ENCODE assay signal across 9 cellular contexts in the genomic region with DNA sequence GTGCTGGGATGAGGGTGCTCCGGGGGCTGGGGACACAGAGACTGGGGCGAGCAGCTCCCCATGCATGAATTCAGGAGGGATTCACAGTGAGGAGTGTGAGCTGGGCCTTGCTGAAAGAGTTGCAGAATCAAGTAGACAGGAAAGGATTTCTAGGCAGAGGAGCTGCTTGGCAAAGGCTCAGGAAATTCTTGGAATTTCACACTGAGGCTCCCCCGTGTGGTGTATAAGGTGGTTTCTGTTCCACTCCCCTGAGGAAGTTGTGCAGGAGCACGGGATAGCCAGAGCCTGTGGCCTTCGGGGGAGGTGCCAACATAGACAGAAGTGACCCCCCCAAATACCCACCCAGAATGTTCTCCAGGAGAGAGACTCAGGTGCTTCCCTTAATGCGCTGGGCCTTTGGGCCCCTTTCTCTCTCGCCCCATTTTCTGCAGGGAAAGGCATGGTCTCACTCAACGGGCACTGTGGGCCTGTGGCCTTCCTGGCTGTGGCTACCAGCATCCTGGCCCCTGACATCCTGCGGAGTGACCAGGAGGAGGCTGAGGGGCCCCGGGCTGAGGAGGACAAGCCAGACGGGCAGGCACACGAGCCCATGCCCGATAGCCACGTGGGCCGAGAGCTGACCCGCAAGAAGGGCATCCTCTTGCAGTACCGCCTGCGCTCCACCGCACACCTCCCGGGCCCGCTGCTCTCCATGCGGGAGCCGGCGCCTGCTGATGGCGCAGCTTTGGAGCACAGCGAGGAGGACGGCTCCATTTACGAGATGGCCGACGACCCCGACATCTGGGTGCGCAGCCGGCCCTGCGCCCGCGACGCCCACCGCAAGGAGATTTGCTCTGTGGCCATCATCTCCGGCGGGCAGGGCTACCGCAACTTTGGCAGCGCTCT. TPM values are rescaled to one million over a fixed set of nuclear protein-coding genes. Genes with fewer than 3 reads are reported as not detected.
DNase-seq lines count a peak whose midpoint lies in the region; ATAC-seq and TF ChIP-seq lines count a peak whose summit lies in the region.
"Had no signal": no experiment of that assay in that cellular context is flagged by ENCODE, and none has a peak within 500 bp of the region (broad histone marks: within the 10 kb centered on the region; RNA-seq: fewer than 3 reads in every experiment).

No MANE protein-coding gene starts in this region.

- H3K36me3 Mint-ChIP-seq in osteocyte (ENCODE audit: unreplicated experiment) = peaks cover 10% of the 10 kb centered on the region

- H3K36me3 ChIP-seq in vagina = peaks cover 0 to 8% of the 10 kb centered on the region in 2 donors

- ATAC-seq in foreskin keratinocyte (peak; percentile 43), GM18870 (IDR thresholded peaks at IDR 0.05; ENCODE audit: unreplicated experiment) (no peak)

- no peak overlapping the region for H3K4me3 Mint-ChIP-seq in osteocyte (ENCODE audit: unreplicated experiment)

- no peak overlapping the region for H3K4me3 ChIP-seq in vagina

- peak; percentile 64 for TF ChIP-seq CTCF in foreskin keratinocyte (conservative IDR thresholded peaks at IDR 0.05)
- peak; percentile 61 for TF ChIP-seq CTCF in osteocyte (IDR thresholded peaks at IDR 0.05)
- peak in 1 of 3 experiments; percentile 10 for TF ChIP-seq CTCF in vagina (IDR thresholded peaks at IDR 0.05)

- H3K27me3 ChIP-seq in foreskin keratinocyte (no peaks in the 10 kb centered on the region), vagina (no peaks in the 10 kb centered on the region)

- H3K4me1 Mint-ChIP-seq in osteocyte (ENCODE audit: unreplicated experiment) = peaks cover 6% of the 10 kb centered on the region

- no peak overlapping the region for H3K27ac ChIP-seq in foreskin keratinocyte
- H3K27ac ChIP-seq in vagina = no peak overlapping the region

- peak; percentile 59 for DNase-seq in ELF-1 (ENCODE audit: low read depth, low spot score)
- peak; percentile 23 for DNase-seq in SK-N-DZ (ENCODE audit: low spot score)
- peak in 1 of 2 donors; percentile 25 for DNase-seq in foreskin keratinocyte
- no peak for DNase-seq in osteocyte (ENCODE audit: extremely low spot score, unreplicated experiment)
- DNase-seq in NCI-H345 treated with DMSO at 0.1 percent for 48 hours (lab: John Stamatoyannopoulos, UW; ENCODE audit: unreplicated experiment) = no peak
- no peak for DNase-seq in T-helper 9 cell
- no peak for DNase-seq in vagina (ENCODE audit: extremely low spot score in 2 of 2)
- DNase-seq: NCI-H345 had no signal

- no peak for TF ChIP-seq POLR2A in vagina (IDR thresholded peaks at IDR 0.05)

- H3K9me3 Mint-ChIP-seq in osteocyte (ENCODE audit: unreplicated experiment) = no peaks in the 10 kb centered on the region

- intact Hi-C loops in vagina (cut with DNase I) = no loop called here

- no peak overlapping the region for H3K27ac Mint-ChIP-seq in osteocyte (ENCODE audit: unreplicated experiment)

- H3K4me1 ChIP-seq in foreskin keratinocyte (no peaks in the 10 kb centered on the region), vagina (no peaks in the 10 kb centered on the region)

- no peaks in the 10 kb centered on the region for H3K9me3 ChIP-seq in vagina

- H3K27me3 Mint-ChIP-seq in osteocyte (ENCODE audit: unreplicated experiment) = no peaks in the 10 kb centered on the region

RNA-seq across cellular contexts. Expression of gene ACTL8, which starts 58.5 kb away (rescaled TPM):
- 0.71 and 2.5 TPM in 2 replicates for polyA plus RNA-seq in SK-N-DZ (2014; cell fraction: cytosol; rRNA removed)
- polyA plus RNA-seq in SK-N-DZ (2014; cell fraction: nucleus; rRNA removed) = 0.32 and 1.2 TPM in 2 replicates
- total RNA-seq in foreskin keratinocyte (not detected in 2 replicates), osteocyte (not detected in 2 replicates), vagina (not detected)
- polyA plus RNA-seq in foreskin keratinocyte = not detected in 2 replicates

Comparison
In these comparisons a context has a peak if more than half of its experiments do, and no peak if none do; other contexts are left out.
1. DNase-seq: peak in ELF-1 (single experiment) and SK-N-DZ (single experiment); none in osteocyte (single experiment), NCI-H345 treated with DMSO at 0.1 percent for 48 hours (single experiment), T-helper 9 cell (single experiment) and vagina (0 of 2).